ENCODE assay signal across 8 cellular contexts in the genomic region with DNA sequence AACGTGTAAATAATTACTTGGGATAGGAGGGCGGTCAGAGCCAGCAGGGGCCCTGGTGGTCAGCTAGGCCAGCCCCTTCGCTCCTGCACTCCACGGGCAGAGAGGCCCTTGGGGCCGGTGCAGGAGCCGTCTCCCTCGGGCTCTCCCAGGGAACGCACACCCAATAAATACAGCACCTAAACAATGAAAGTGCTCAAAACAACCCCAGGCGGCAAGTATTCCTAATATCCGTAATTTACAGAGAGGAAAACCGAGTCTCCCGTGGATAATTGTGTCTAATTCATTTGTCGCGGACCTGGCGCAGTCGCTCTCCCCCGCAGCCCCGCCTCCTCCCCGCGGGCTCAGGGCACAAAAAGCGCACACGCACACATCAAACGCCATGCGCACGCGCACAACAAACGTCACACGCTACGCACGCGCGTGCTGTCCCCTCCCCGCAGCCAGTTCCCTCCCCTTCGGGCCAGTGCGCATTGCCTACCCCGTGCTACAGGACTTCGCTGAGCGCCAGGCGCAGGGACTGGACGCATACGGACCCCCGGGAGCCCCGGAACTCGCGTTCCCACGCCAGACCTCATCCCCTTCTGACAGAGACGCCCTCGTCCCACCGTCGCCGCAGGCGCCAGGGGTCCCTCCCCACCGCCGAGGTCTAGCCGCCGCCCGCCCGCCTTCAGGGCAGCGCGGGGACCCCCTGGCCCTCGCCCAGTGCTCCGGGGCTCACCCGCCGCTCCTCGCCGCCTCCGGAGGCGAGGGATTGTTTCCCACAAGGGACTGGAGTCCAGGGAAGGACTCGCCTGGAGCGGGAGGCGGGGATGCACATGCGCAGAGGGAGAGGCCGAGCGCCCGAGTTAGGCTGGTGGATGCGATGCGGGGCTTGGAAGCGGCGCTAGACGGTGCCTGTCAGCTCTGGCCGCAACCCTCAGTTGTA. TPM values are rescaled to one million over a fixed set of nuclear protein-coding genes. Genes with fewer than 3 reads are reported as not detected.
A peak's percentile ranks its signal among the peaks of the same experiment; 100 is the strongest.
DNase-seq lines count a peak whose midpoint lies in the region; ATAC-seq and TF ChIP-seq lines count a peak whose summit lies in the region.

TSS of gene ZNF248 (minus strand) at position 324 of the 925 bp plus-strand sequence. CDS start 1,300 bp downstream, outside the sequence.

- H3K36me3 ChIP-seq in breast epithelium = no peaks in the 10 kb centered on the region

- DNase-seq in ACHN = peak; percentile 92
- peak; percentile 84 for DNase-seq in NCI-H2171 treated with DMSO at 0.1 percent for 48 hours (lab: John Stamatoyannopoulos, UW)
- peak; percentile 94 to 95 for DNase-seq in breast epithelium (ENCODE audit: low spot score in 2 of 2)
- peak; percentile 90 for DNase-seq in iPS-NIHi7 (ENCODE audit: extremely low spot score)
- DNase-seq in stimulated activated CD4-positive, alpha-beta T cell treated with anti-CD3 and anti-CD28 coated beads, Interleukin-12 subunit alpha, Interleukin-12 subunit beta, amount 100 ng/mL, for 4 hours = peak; percentile 93

- H3K9me3 ChIP-seq in breast epithelium = no peaks in the 10 kb centered on the region

- peak within 1 kb of the TSS; percentile 78 to 86 (median 86) for H3K4me3 ChIP-seq in breast epithelium

- TF ChIP-seq CTCF in VCaP (conservative IDR thresholded peaks at IDR 0.05) (no peak; the same call in 1 of the 2 replicates), breast epithelium (IDR thresholded peaks at IDR 0.05) (no peak)

- ATAC-seq in GM18870 (IDR thresholded peaks at IDR 0.05; ENCODE audit: unreplicated experiment) = peak; percentile 89
- peak; percentile 94 for ATAC-seq in HG03108 (IDR thresholded peaks at IDR 0.05; ENCODE audit: unreplicated experiment)

- no peaks in the 10 kb centered on the region for H3K27me3 ChIP-seq in breast epithelium

- H3K4me1 ChIP-seq in breast epithelium = no peaks in the 10 kb centered on the region

- H3K27ac ChIP-seq in VCaP (peak within 1 kb of the TSS; percentile 98), breast epithelium (peak within 1 kb of the TSS; percentile 100)

- in situ Hi-C loops in ACHN (cut with HindIII; ENCODE audit: low pct_ligation_motif_present, low pct_unique_long_range_greater_than_20kb, low sequenced_read_pairs) = no loop called here

- intact Hi-C loops in breast epithelium (cut with DNase I; ENCODE audit: low total_unique reads) = no loop called here

- TF ChIP-seq POLR2A in breast epithelium (IDR thresholded peaks at IDR 0.05) = peak; percentile 92

RNA-seq across cellular contexts. Expression of gene ZNF248, which starts in this region (rescaled TPM):
- 10 to 100 TPM; 11.0 to 29.6 (median 19.7) TPM for total RNA-seq in breast epithelium

Comparison
In these comparisons a context has a peak if more than half of its experiments do, and no peak if none do; other contexts are left out.
1. Peak in every context shown above with its lines: DNase-seq, ATAC-seq, H3K4me3 ChIP-seq and H3K27ac ChIP-seq.